Comparison of ENCODE assay signal across 8 cellular contexts in the genomic region with DNA sequence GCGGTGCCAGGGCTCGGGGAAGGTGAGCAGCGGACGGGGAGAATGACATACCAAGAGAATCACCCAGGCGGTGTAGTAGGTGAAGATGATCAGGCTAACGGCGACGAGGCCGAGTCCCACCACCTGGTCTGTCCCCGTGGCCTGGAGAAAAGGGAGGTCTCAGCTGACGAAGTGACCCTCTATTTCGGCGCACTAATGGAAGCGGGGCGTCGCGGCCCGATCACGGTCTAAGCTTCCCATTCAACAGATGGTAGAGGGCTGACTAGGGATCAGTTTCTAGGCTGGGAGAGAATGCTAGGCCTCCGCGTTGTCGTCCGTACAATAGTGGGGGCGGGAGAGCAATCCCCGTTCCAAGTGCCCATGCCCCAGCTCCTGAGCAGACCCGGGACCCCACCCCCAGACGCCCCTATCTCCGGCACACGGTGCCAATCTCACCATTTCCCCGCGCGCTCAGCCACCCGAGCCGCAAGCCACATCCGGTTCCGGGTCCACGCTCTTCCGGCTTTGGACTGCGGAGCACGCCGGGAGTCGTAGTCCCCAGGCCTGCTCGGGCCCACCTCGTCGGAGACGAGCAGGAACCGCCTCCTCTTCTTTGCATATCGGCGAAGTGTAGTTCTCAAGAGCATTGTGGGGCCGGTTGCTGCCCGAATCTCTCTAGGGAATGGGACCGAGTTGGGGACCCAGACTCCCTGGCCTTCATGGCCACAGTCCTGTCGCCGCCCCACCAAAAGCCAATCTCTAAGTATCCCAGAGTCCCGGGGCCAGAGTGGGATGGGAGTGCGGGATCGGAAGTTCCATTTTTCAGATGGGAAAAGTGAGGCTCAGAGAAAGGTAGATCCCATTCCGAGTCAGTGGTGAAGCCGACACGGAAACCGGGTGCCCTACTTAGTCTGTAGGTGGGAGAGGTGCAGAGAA. TPM values are rescaled to one million over a fixed set of nuclear protein-coding genes. Genes with fewer than 3 reads are reported as not detected.
A peak's percentile ranks its signal among the peaks of the same experiment; 100 is the strongest.
DNase-seq lines count a peak whose midpoint lies in the region; ATAC-seq and TF ChIP-seq lines count a peak whose summit lies in the region.

A gene with protein sequence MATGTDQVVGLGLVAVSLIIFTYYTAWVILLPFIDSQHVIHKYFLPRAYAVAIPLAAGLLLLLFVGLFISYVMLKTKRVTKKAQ (minus strand): TSS at position 472 of the 915 bp plus-strand sequence. CDS start 34 bp downstream, at position 438.

- TF ChIP-seq CTCF in GM12864 (IDR thresholded peaks at IDR 0.05; ENCODE audit: low read depth, low read length, missing control alignments) (no peak), right atrium auricular region (IDR thresholded peaks at IDR 0.05) (no peak), prostate gland (IDR thresholded peaks at IDR 0.05) (no peak)

- peak; percentile 42 for TF ChIP-seq POLR2A in prostate gland (IDR thresholded peaks at IDR 0.05)

- H3K9me3 ChIP-seq in T-helper 17 cell (ENCODE audit: control insufficient read depth, low read length, poor library complexity, severe bottlenecking) = no peaks in the 10 kb centered on the region
- H3K9me3 ChIP-seq in right atrium auricular region = no peaks in the 10 kb centered on the region
- no peaks in the 10 kb centered on the region for H3K9me3 ChIP-seq in prostate gland

- DNase-seq in GM12864 (ENCODE audit: low read depth) (peak; percentile 77), NCI-H1105 (lab: John Stamatoyannopoulos, UW) (peak; percentile 69), T-helper 17 cell (peak; percentile 77 to 83 (median 80)), amniotic stem cell (lab: John Stamatoyannopoulos, UW) (peak; percentile 80), right atrium auricular region (ENCODE audit: low spot score) (peak; percentile 78), prostate gland (ENCODE audit: low spot score) (peak; percentile 70), ureter (ENCODE audit: low spot score) (peak; percentile 85)

- peaks cover 3% of the 10 kb centered on the region for H3K36me3 Mint-ChIP-seq in T-helper 17 cell (ENCODE audit: low read depth)

- peaks cover 0 to 40% of the 10 kb centered on the region in 2 donors for H3K4me1 ChIP-seq in right atrium auricular region
- peaks cover 9% of the 10 kb centered on the region for H3K4me1 ChIP-seq in prostate gland (replicated peaks)

- H3K27ac ChIP-seq in right atrium auricular region = peak within 1 kb of the TSS; percentile 67 to 75
- peak within 1 kb of the TSS; percentile 36 to 47 for H3K27ac ChIP-seq in prostate gland

- peak within 1 kb of the TSS; percentile 99 for H3K4me3 Mint-ChIP-seq in T-helper 17 cell

- H3K27ac Mint-ChIP-seq in T-helper 17 cell = peak within 1 kb of the TSS; percentile 95

- intact Hi-C loops in prostate gland (cut with DNase I) = no loop called here

- 3% methylated on average over 57 of the region's 61 CpGs for WGBS in prostate gland

- ATAC-seq in HG02623 (IDR thresholded peaks at IDR 0.05; ENCODE audit: unreplicated experiment) = peak; percentile 78
- ATAC-seq in T-helper 17 cell = peak; percentile 94

- peaks cover 4% of the 10 kb centered on the region for H3K36me3 ChIP-seq in right atrium auricular region
- H3K36me3 ChIP-seq in prostate gland = peaks cover 0 to 9% of the 10 kb centered on the region in 2 donors

- H3K27me3 Mint-ChIP-seq in T-helper 17 cell = no peaks in the 10 kb centered on the region

- H3K4me3 ChIP-seq in GM12864 (ENCODE audit: low read depth, low read length) (peak within 1 kb of the TSS; percentile 92), right atrium auricular region (peak within 1 kb of the TSS; percentile 63 to 83), prostate gland (peak within 1 kb of the TSS; percentile 50 to 66)

- H3K4me1 Mint-ChIP-seq in T-helper 17 cell = peaks cover 37% of the 10 kb centered on the region

- H3K27me3 ChIP-seq in right atrium auricular region (no peaks in the 10 kb centered on the region), prostate gland (replicated peaks; ENCODE audit: insufficient read depth) (no peaks in the 10 kb centered on the region)

RNA-seq across cellular contexts. Expression of the gene that starts here (rescaled TPM):
- total RNA-seq in T-helper 17 cell (10 to 100 TPM; 23.3 to 26.2 TPM), right atrium auricular region (10 to 100 TPM in 1 of 2 donors, 1 to 10 TPM in 1; 4.7 to 11.4 TPM), prostate gland (10 to 100 TPM; 28.1 to 28.2 TPM), ureter (41.1 TPM)

Comparison
In these comparisons a context has a peak if more than half of its experiments do, and no peak if none do; other contexts are left out.
1. Peak in every context shown above with its lines: DNase-seq, ATAC-seq, H3K4me3 ChIP-seq and H3K27ac ChIP-seq.